In genomic region chr6:87099472-87099871, GRCh38 we compare ENCODE assay signal across 15 cellular contexts. TPM values are rescaled to one million over a fixed set of nuclear protein-coding genes. Genes with fewer than 3 reads are reported as not detected.
DNase-seq lines count a peak whose midpoint lies in the region; ATAC-seq and TF ChIP-seq lines count a peak whose summit lies in the region.
"Had no signal": no experiment of that assay in that cellular context is flagged by ENCODE, and none has a peak within 500 bp of the region (broad histone marks: within the 10 kb centered on the region; RNA-seq: fewer than 3 reads in every experiment).

No MANE protein-coding gene starts in this region.

- H3K4me1 Mint-ChIP-seq in glutamatergic neuron (ENCODE audit: low read depth, unreplicated experiment): peaks cover 29% of the 10 kb centered on the region
- H3K4me1 Mint-ChIP-seq: immature natural killer cell had no signal

- no peaks in the 10 kb centered on the region for H3K9me3 Mint-ChIP-seq in glutamatergic neuron (ENCODE audit: unreplicated experiment)
- H3K9me3 Mint-ChIP-seq: immature natural killer cell had no signal

- no peak overlapping the region for H3K4me3 Mint-ChIP-seq in glutamatergic neuron (ENCODE audit: unreplicated experiment)
- H3K4me3 Mint-ChIP-seq: immature natural killer cell had no signal

- no peak for DNase-seq in glutamatergic neuron
- DNase-seq in MV-4-11 (lab: John Stamatoyannopoulos, UW): no peak
- no peak for DNase-seq in retina
- DNase-seq: cortex of kidney, immature natural killer cell, NCI-H446, stomach had no signal

- H3K27me3 Mint-ChIP-seq in glutamatergic neuron (ENCODE audit: unreplicated experiment): no peaks in the 10 kb centered on the region

- TF ChIP-seq CTCF in glutamatergic neuron (IDR thresholded peaks at IDR 0.05; ENCODE audit: partially characterized antibody, unreplicated experiment): no peak

- peak; percentile 86 for ATAC-seq in GM18867 (IDR thresholded peaks at IDR 0.05; ENCODE audit: unreplicated experiment)
- ATAC-seq in GM21717 (IDR thresholded peaks at IDR 0.05; ENCODE audit: unreplicated experiment): peak; percentile 88
- peak; percentile 83 for ATAC-seq in HG03280 (IDR thresholded peaks at IDR 0.05; ENCODE audit: unreplicated experiment)
- no peak for ATAC-seq in GM21825 (IDR thresholded peaks at IDR 0.05; ENCODE audit: unreplicated experiment)
- ATAC-seq in esophagus mucosa: no peak

- H3K36me3 Mint-ChIP-seq in glutamatergic neuron (ENCODE audit: unreplicated experiment): no peaks in the 10 kb centered on the region
- H3K36me3 Mint-ChIP-seq: immature natural killer cell had no signal

- H3K27ac Mint-ChIP-seq in glutamatergic neuron (ENCODE audit: unreplicated experiment): peak overlapping the region; percentile 30
- H3K27ac Mint-ChIP-seq: immature natural killer cell had no signal

RNA-seq across cellular contexts. Expression of gene CGA, which starts 4.6 kb away (rescaled TPM):
- total RNA-seq in glutamatergic neuron (ENCODE audit: unreplicated experiment): not detected
- not detected for total RNA-seq in esophagus mucosa
- total RNA-seq: mononuclear cell, pulmonary artery endothelial cell, RPMI7951, stomach had no signal

RNA-seq across cellular contexts. Expression of gene ZNF292, which starts 55.9 kb away (rescaled TPM):
- total RNA-seq in glutamatergic neuron (ENCODE audit: unreplicated experiment) (89.9 TPM), esophagus mucosa (21.6 TPM)

Comparison
In these comparisons a context has a peak if more than half of its experiments do, and no peak if none do; other contexts are left out.
1. ATAC-seq: peak in GM18867 (single experiment), GM21717 (single experiment) and HG03280 (single experiment); none in GM21825 (single experiment) and esophagus mucosa (single experiment).